ENCODE assay signal across 8 cellular contexts in genomic region chr15:72230197-72231065, GRCh38. TPM values are rescaled to one million over a fixed set of nuclear protein-coding genes. Genes with fewer than 3 reads are reported as not detected.
DNase-seq lines count a peak whose midpoint lies in the region; ATAC-seq, FAIRE-seq and TF ChIP-seq lines count a peak whose summit lies in the region.

No MANE protein-coding gene starts in this region.

- H3K4me2 ChIP-seq in IMR-90 (ENCODE audit: low read depth, low read length) = peak overlapping the region; percentile 87

- H3K23ac ChIP-seq in IMR-90 (ENCODE audit: low read depth, low read length) = peak overlapping the region; percentile 97

- peak overlapping the region; percentile 63 for H2AFZ ChIP-seq in IMR-90 (replicated peaks; ENCODE audit: low read length, poor library complexity)

- H4K20me1 ChIP-seq in IMR-90 (ENCODE audit: insufficient read depth, low read length) = peaks cover 41% of the 10 kb centered on the region

- no peaks in the 10 kb centered on the region for H3K9me3 Mint-ChIP-seq in naive thymus-derived CD8-positive, alpha-beta T cell

- peak overlapping the region; percentile 97 for H3K18ac ChIP-seq in IMR-90 (ENCODE audit: low read depth, low read length)

- peaks cover 31 to 64% (median 54%) of the 10 kb centered on the region in 4 donors for H3K4me1 Mint-ChIP-seq in naive thymus-derived CD8-positive, alpha-beta T cell

- peak overlapping the region; percentile 100 for H3K9ac ChIP-seq in IMR-90 (ENCODE audit: low read depth, low read length)

- peak overlapping the region; percentile 61 for H2BK120ac ChIP-seq in IMR-90 (ENCODE audit: low read depth, low read length)

- DNase-seq in D341Med (ENCODE audit: low spot score) (peak; percentile 81), IMR-90 (peak; percentile 91), RCC 7860 (ENCODE audit: low spot score) (peak; percentile 86), fibroblast of peridontal ligament (ENCODE audit: extremely low read depth) (peak; percentile 82)
- DNase-seq in activated effector memory CD4-positive, alpha-beta T cell treated with Interleukin-2 at 50 U/mL for 16 hours = peak; percentile 43
- peak in 9 of 10 donors; percentile 32 to 79 (median 48) for DNase-seq in naive thymus-derived CD8-positive, alpha-beta T cell
- peak; percentile 83 for DNase-seq in stimulated activated naive CD4-positive, alpha-beta T cell treated with Interleukin-2 at 50 U/mL for 16 hours (lab: John Stamatoyannopoulos, UW)

- peak overlapping the region; percentile 86 to 99 (median 96) for H3K27ac Mint-ChIP-seq in naive thymus-derived CD8-positive, alpha-beta T cell

- H3K56ac ChIP-seq in IMR-90 (ENCODE audit: extremely low read depth, insufficient read depth, low read length) = peak overlapping the region; percentile 95

- H2AK5ac ChIP-seq in IMR-90 (ENCODE audit: low read depth, low read length) = peak overlapping the region; percentile 99

- peaks cover 0 to 2% (median 0%) of the 10 kb centered on the region in 3 donors for H3K36me3 Mint-ChIP-seq in naive thymus-derived CD8-positive, alpha-beta T cell

- H3K14ac ChIP-seq in IMR-90 (replicated peaks; ENCODE audit: low read depth, low read length) = peak overlapping the region; percentile 99

- peak overlapping the region; percentile 99 for H4K91ac ChIP-seq in IMR-90 (ENCODE audit: insufficient read depth, low read depth, low read length)

- H4K5ac ChIP-seq in IMR-90 (ENCODE audit: low read depth, low read length) = peak overlapping the region; percentile 93

- 0 out of 2 replicates have a peak, but pooled peaks have one; percentile 2 for TF ChIP-seq CTCF in IMR-90 (conservative IDR thresholded peaks at IDR 0.05; ENCODE audit: low read depth, low read length)

- peak overlapping the region; percentile 96 for H3K4me3 ChIP-seq in IMR-90 (ENCODE audit: insufficient read depth, low read depth, low read length)

- H3K27me3 Mint-ChIP-seq in naive thymus-derived CD8-positive, alpha-beta T cell = no peaks in the 10 kb centered on the region

- 1% methylated on average over 47 of the region's 79 CpGs; no CpG with 5 or more reads in 1 of the 2 experiments for WGBS in IMR-90 (ENCODE audit: extremely low coverage in 2 of 2, insufficient read length in 1 of 2), 2 experiments

- intact Hi-C loops in IMR-90 (cut with micrococcal nuclease) = loop anchor here (2.0 kb wide), 1 partner anchor 32 kb away; no protein-coding TSS in a partner anchor

- in situ Hi-C loops in IMR-90 (cut with MboI; ENCODE audit: low sequenced_read_pairs) = no loop called here

- peak overlapping the region; percentile 95 to 98 for H4K8ac ChIP-seq in IMR-90 (ENCODE audit: low read depth in 2 of 2, low read length in 2 of 2)

- peak overlapping the region; percentile 99 for H2AK9ac ChIP-seq in IMR-90 (replicated peaks; ENCODE audit: low read depth, low read length, poor library complexity)

- FAIRE-seq in RCC 7860 (lab: Jason Lieb, UNC) = no peak

- H3K9me3 ChIP-seq in IMR-90 (ENCODE audit: control insufficient read depth, insufficient read depth, low read length) = no peaks in the 10 kb centered on the region

- dilution Hi-C loops in IMR-90 (cut with HindIII; ENCODE audit: low sequenced_read_pairs, unreplicated experiment) = no loop called here

- H3K27ac ChIP-seq in IMR-90 (ENCODE audit: insufficient read depth, low read length) = peak overlapping the region; percentile 100

- ATAC-seq in IMR-90 (ENCODE audit: low read depth) = peak; percentile 58
- peak in 1 of 2 donors; percentile 0 for ATAC-seq in naive thymus-derived CD8-positive, alpha-beta T cell
- no peak for ATAC-seq in HG03354 (IDR thresholded peaks at IDR 0.05; ENCODE audit: poor library complexity, severe bottlenecking, unreplicated experiment)

- peaks cover 18% of the 10 kb centered on the region for H3K4me1 ChIP-seq in IMR-90 (ENCODE audit: control insufficient read depth, insufficient read depth, low read length)

- POLR2A ChIA-PET in IMR-90 (lab: Charles Lee; ENCODE audit: unreplicated experiment) = interaction anchor here (0.6 to 1.1 kb wide), 2 partner anchors 29 to 478 kb away, joined by 3 to 6 read pairs; no protein-coding TSS in a partner anchor
- POLR2A ChIA-PET in naive thymus-derived CD8-positive, alpha-beta T cell (lab: Charles Lee) = interaction anchor here (0.5 to 3.7 kb wide), 15 partner anchors 9 to 243 kb away, joined by 3 to 46 read pairs (median 4); partner anchors contain the start of genes HEXA and PARP6

- no peak for TF ChIP-seq RAD21 in IMR-90 (IDR thresholded peaks at IDR 0.05; ENCODE audit: low read length)

- peaks cover 2% of the 10 kb centered on the region; the same call in 1 of the 2 replicates for H3K36me3 ChIP-seq in IMR-90 (ENCODE audit: control insufficient read depth, insufficient read depth, low read length)

- no peak overlapping the region for H2BK20ac ChIP-seq in IMR-90 (ENCODE audit: low read depth, low read length)

- peaks cover 10% of the 10 kb centered on the region for H3K9me1 ChIP-seq in IMR-90 (ENCODE audit: insufficient read depth, low read length)

- H3K27me3 ChIP-seq in IMR-90 (ENCODE audit: control insufficient read depth, insufficient read depth, low read length) = no peaks in the 10 kb centered on the region

- peak overlapping the region; percentile 60; the same call in 1 of the 3 replicates for H2BK15ac ChIP-seq in IMR-90 (ENCODE audit: low read depth, low read length)

- H2BK5ac ChIP-seq in IMR-90 (ENCODE audit: low read depth, low read length, poor library complexity, severe bottlenecking) = peak overlapping the region; percentile 99

- H3K79me1 ChIP-seq in IMR-90 (ENCODE audit: low read depth in 1 of 2, low read length in 2 of 2) = peaks cover 10 to 47% of the 10 kb centered on the region in 2 experiments; a peak in 2 of 4 replicates

- peak overlapping the region; percentile 94 to 99 (median 98) for H3K4me3 Mint-ChIP-seq in naive thymus-derived CD8-positive, alpha-beta T cell

- BruUV-seq in IMR-90 (replicated peaks; lab: Mats Ljungman, UMichigan) = no TSS peak

- CTCF ChIA-PET in IMR-90 (lab: Yijun Ruan, JAX) = no interaction called here

- peak; percentile 44; the same call in 1 of the 2 replicates for TF ChIP-seq POLR2A in IMR-90 (IDR thresholded peaks at IDR 0.05; ENCODE audit: low read depth, low read length)

- peak overlapping the region; percentile 98 for H3K4ac ChIP-seq in IMR-90 (ENCODE audit: low read depth, low read length)

TF ChIP-seq in IMR-90, 13 proteins besides CTCF, POLR2A, EP300 and RAD21:
- no peak for TF ChIP-seq USF2 (IDR thresholded peaks at IDR 0.05; ENCODE audit: low read depth, low read length)
- TF ChIP-seq MXI1 (IDR thresholded peaks at IDR 0.05; ENCODE audit: borderline replicate concordance, low read depth, low read length) = 0 out of 2 replicates have a peak, but pooled peaks have one; percentile 30
- TF ChIP-seq RFX5 (IDR thresholded peaks at IDR 0.05; ENCODE audit: low read depth, low read length) = no peak
- TF ChIP-seq NFE2L2 (IDR thresholded peaks at IDR 0.05; ENCODE audit: low read depth, low read length) = no peak
- TF ChIP-seq BHLHE40 (IDR thresholded peaks at IDR 0.05; ENCODE audit: low read depth, low read length) = 0 out of 2 replicates have a peak, but pooled peaks have one; percentile 23
- TF ChIP-seq CHD1 (IDR thresholded peaks at IDR 0.05; ENCODE audit: low read depth, low read length) = 0 out of 2 replicates have a peak, but pooled peaks have one; percentile 34
- no peak for TF ChIP-seq ELK1 (IDR thresholded peaks at IDR 0.05; ENCODE audit: borderline replicate concordance, low read depth, low read length)
- peak; percentile 33; the same call in 1 of the 2 replicates for TF ChIP-seq CEBPB (IDR thresholded peaks at IDR 0.05; ENCODE audit: low read depth, low read length)
- no peak for TF ChIP-seq FOS (IDR thresholded peaks at IDR 0.05; ENCODE audit: low read depth, low read length)
- TF ChIP-seq MAZ (IDR thresholded peaks at IDR 0.05; ENCODE audit: borderline replicate concordance, low read depth, low read length) = peak; percentile 95
- TF ChIP-seq RCOR1 (IDR thresholded peaks at IDR 0.05; ENCODE audit: insufficient replicate concordance, low read length) = no peak

RNA-seq across cellular contexts. Expression of gene PKM, which starts 0.6 kb away (rescaled TPM):
- 2,738 and 3,859 TPM in 2 replicates for total RNA-seq in IMR-90 (2012; rRNA removed)
- polyA plus RNA-seq in IMR-90 (2012; rRNA removed) = 2,084 and 2,219 TPM in 2 replicates
- polyA plus RNA-seq in IMR-90 (2012; cell fraction: cytosol; rRNA removed) = 1,530 and 1,727 TPM in 2 replicates
- polyA plus RNA-seq in IMR-90 (2012; cell fraction: nucleus; rRNA removed; ENCODE audit: low replicate concordance) = 1,603 and 1,631 TPM in 2 replicates
- 100 to 1,000 TPM; 277 to 285 TPM for total RNA-seq in naive thymus-derived CD8-positive, alpha-beta T cell
- polyA plus RNA-seq in naive thymus-derived CD8-positive, alpha-beta T cell = 100 to 1,000 TPM; 305 to 330 (median 318) TPM

RNA-seq across cellular contexts. Expression of gene GRAMD2A, which starts 32.8 kb away (rescaled TPM):
- under 0.01 and 0.18 TPM in 2 replicates for total RNA-seq in IMR-90 (2012; rRNA removed)
- 0.14 TPM in 1 of 2 replicates, not detected in the other for polyA plus RNA-seq in IMR-90 (2012; rRNA removed)
- polyA plus RNA-seq in IMR-90 (2012; cell fraction: cytosol; rRNA removed) = 0.02 TPM in 1 of 2 replicates, not detected in the other
- 0.07 and 0.16 TPM in 2 replicates for polyA plus RNA-seq in IMR-90 (2012; cell fraction: nucleus; rRNA removed; ENCODE audit: low replicate concordance)
- total RNA-seq in naive thymus-derived CD8-positive, alpha-beta T cell = not detected
- polyA plus RNA-seq in naive thymus-derived CD8-positive, alpha-beta T cell = not detected

RNA-seq across cellular contexts. Expression of gene PARP6, which starts 41.9 kb away (rescaled TPM):
- 10.0 and 13.4 TPM in 2 replicates for total RNA-seq in IMR-90 (2012; rRNA removed)
- polyA plus RNA-seq in IMR-90 (2012; rRNA removed) = 44.7 and 45.1 TPM in 2 replicates
- 12.9 and 33.6 TPM in 2 replicates for polyA plus RNA-seq in IMR-90 (2012; cell fraction: cytosol; rRNA removed)
- polyA plus RNA-seq in IMR-90 (2012; cell fraction: nucleus; rRNA removed; ENCODE audit: low replicate concordance) = 188 and 399 TPM in 2 replicates
- 100 to 1,000 TPM; 122 to 133 TPM for total RNA-seq in naive thymus-derived CD8-positive, alpha-beta T cell
- polyA plus RNA-seq in naive thymus-derived CD8-positive, alpha-beta T cell = 10 to 100 TPM; 13.1 to 38.2 (median 13.9) TPM
